1 cellular context compared by ENCODE assay signal in the genomic region with DNA sequence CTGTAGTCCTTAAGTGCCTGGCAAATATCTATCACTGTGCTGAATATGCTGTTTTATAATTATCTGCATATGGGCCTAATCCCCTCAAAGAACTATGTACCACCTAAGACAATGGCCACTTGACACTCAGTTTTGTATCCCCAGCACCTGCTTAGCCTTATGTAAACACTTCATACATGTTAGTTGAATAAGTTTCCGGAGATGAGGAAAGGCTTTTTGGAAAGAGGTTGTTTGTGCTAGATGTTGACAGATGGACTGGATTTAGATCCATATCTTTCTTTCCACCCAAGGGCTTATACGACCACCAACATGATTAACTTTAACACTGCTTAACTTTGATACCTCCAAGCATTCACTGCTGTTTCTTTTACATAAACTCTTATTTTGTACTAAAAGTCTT.
A peak's percentile ranks its signal among the peaks of the same experiment; 100 is the strongest.
TF ChIP-seq lines count a peak whose summit lies in the region.

No MANE protein-coding gene starts in this region.

TF ChIP-seq in HepG2, 621 proteins besides CTCF, POLR2A, EP300 and RAD21 (continued from another document and continues in another):
- TF ChIP-seq, protein P1, sequence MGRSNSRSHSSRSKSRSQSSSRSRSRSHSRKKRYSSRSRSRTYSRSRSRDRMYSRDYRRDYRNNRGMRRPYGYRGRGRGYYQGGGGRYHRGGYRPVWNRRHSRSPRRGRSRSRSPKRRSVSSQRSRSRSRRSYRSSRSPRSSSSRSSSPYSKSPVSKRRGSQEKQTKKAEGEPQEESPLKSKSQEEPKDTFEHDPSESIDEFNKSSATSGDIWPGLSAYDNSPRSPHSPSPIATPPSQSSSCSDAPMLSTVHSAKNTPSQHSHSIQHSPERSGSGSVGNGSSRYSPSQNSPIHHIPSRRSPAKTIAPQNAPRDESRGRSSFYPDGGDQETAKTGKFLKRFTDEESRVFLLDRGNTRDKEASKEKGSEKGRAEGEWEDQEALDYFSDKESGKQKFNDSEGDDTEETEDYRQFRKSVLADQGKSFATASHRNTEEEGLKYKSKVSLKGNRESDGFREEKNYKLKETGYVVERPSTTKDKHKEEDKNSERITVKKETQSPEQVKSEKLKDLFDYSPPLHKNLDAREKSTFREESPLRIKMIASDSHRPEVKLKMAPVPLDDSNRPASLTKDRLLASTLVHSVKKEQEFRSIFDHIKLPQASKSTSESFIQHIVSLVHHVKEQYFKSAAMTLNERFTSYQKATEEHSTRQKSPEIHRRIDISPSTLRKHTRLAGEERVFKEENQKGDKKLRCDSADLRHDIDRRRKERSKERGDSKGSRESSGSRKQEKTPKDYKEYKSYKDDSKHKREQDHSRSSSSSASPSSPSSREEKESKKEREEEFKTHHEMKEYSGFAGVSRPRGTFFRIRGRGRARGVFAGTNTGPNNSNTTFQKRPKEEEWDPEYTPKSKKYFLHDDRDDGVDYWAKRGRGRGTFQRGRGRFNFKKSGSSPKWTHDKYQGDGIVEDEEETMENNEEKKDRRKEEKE (IDR thresholded peaks at IDR 0.05) = no peak
- TF ChIP-seq ZBTB20 (CRISPR knock-in tag; IDR thresholded peaks at IDR 0.05; ENCODE audit: borderline replicate concordance, low read depth) = 0 out of 2 replicates have a peak, but pooled peaks have one; percentile 33
- TF ChIP-seq SNAI1 (CRISPR knock-in tag; IDR thresholded peaks at IDR 0.05; ENCODE audit: borderline replicate concordance) = no peak
- TF ChIP-seq ZBTB21 (CRISPR knock-in tag; IDR thresholded peaks at IDR 0.05) = no peak
- no peak for TF ChIP-seq ZNF138 (CRISPR knock-in tag; IDR thresholded peaks at IDR 0.05; ENCODE audit: low read depth)
- no peak for TF ChIP-seq ZNF383 (CRISPR knock-in tag; IDR thresholded peaks at IDR 0.05; ENCODE audit: borderline replicate concordance)
- peak; percentile 87 for TF ChIP-seq FOXA3 (CRISPR knock-in tag; IDR thresholded peaks at IDR 0.05)
- TF ChIP-seq ZNF598 (CRISPR knock-in tag; IDR thresholded peaks at IDR 0.05; ENCODE audit: borderline replicate concordance) = no peak
- TF ChIP-seq, protein P2, sequence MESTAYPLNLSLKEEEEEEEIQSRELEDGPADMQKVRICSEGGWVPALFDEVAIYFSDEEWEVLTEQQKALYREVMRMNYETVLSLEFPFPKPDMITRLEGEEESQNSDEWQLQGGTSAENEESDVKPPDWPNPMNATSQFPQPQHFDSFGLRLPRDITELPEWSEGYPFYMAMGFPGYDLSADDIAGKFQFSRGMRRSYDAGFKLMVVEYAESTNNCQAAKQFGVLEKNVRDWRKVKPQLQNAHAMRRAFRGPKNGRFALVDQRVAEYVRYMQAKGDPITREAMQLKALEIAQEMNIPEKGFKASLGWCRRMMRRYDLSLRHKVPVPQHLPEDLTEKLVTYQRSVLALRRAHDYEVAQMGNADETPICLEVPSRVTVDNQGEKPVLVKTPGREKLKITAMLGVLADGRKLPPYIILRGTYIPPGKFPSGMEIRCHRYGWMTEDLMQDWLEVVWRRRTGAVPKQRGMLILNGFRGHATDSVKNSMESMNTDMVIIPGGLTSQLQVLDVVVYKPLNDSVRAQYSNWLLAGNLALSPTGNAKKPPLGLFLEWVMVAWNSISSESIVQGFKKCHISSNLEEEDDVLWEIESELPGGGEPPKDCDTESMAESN (CRISPR knock-in tag; conservative IDR thresholded peaks at IDR 0.05) = no peak
- TF ChIP-seq ZNF83 (CRISPR knock-in tag; IDR thresholded peaks at IDR 0.05; ENCODE audit: borderline replicate concordance) = no peak
- TF ChIP-seq ZNF510 (CRISPR knock-in tag; IDR thresholded peaks at IDR 0.05; ENCODE audit: low read depth) = no peak
- TF ChIP-seq RELA (CRISPR knock-in tag; IDR thresholded peaks at IDR 0.05) = no peak
- no peak for TF ChIP-seq MBD4 (IDR thresholded peaks at IDR 0.05; ENCODE audit: borderline replicate concordance, low read length)
- TF ChIP-seq, protein P3, sequence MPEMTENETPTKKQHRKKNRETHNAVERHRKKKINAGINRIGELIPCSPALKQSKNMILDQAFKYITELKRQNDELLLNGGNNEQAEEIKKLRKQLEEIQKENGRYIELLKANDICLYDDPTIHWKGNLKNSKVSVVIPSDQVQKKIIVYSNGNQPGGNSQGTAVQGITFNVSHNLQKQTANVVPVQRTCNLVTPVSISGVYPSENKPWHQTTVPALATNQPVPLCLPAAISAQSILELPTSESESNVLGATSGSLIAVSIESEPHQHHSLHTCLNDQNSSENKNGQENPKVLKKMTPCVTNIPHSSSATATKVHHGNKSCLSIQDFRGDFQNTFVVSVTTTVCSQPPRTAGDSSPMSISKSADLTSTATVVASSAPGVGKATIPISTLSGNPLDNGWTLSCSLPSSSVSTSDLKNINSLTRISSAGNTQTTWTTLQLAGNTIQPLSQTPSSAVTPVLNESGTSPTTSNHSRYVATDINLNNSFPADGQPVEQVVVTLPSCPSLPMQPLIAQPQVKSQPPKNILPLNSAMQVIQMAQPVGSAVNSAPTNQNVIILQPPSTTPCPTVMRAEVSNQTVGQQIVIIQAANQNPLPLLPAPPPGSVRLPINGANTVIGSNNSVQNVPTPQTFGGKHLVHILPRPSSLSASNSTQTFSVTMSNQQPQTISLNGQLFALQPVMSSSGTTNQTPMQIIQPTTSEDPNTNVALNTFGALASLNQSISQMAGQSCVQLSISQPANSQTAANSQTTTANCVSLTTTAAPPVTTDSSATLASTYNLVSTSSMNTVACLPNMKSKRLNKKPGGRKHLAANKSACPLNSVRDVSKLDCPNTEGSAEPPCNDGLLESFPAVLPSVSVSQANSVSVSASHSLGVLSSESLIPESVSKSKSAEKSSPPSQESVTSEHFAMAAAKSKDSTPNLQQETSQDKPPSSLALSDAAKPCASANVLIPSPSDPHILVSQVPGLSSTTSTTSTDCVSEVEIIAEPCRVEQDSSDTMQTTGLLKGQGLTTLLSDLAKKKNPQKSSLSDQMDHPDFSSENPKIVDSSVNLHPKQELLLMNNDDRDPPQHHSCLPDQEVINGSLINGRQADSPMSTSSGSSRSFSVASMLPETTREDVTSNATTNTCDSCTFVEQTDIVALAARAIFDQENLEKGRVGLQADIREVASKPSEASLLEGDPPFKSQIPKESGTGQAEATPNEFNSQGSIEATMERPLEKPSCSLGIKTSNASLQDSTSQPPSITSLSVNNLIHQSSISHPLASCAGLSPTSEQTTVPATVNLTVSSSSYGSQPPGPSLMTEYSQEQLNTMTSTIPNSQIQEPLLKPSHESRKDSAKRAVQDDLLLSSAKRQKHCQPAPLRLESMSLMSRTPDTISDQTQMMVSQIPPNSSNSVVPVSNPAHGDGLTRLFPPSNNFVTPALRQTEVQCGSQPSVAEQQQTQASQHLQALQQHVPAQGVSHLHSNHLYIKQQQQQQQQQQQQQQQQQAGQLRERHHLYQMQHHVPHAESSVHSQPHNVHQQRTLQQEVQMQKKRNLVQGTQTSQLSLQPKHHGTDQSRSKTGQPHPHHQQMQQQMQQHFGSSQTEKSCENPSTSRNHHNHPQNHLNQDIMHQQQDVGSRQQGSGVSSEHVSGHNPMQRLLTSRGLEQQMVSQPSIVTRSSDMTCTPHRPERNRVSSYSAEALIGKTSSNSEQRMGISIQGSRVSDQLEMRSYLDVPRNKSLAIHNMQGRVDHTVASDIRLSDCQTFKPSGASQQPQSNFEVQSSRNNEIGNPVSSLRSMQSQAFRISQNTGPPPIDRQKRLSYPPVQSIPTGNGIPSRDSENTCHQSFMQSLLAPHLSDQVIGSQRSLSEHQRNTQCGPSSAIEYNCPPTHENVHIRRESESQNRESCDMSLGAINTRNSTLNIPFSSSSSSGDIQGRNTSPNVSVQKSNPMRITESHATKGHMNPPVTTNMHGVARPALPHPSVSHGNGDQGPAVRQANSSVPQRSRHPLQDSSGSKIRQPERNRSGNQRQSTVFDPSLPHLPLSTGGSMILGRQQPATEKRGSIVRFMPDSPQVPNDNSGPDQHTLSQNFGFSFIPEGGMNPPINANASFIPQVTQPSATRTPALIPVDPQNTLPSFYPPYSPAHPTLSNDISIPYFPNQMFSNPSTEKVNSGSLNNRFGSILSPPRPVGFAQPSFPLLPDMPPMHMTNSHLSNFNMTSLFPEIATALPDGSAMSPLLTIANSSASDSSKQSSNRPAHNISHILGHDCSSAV (CRISPR knock-in tag; IDR thresholded peaks at IDR 0.05; ENCODE audit: borderline replicate concordance) = no peak
- no peak for TF ChIP-seq PLRG1 (conservative IDR thresholded peaks at IDR 0.05)
- TF ChIP-seq, protein P4, sequence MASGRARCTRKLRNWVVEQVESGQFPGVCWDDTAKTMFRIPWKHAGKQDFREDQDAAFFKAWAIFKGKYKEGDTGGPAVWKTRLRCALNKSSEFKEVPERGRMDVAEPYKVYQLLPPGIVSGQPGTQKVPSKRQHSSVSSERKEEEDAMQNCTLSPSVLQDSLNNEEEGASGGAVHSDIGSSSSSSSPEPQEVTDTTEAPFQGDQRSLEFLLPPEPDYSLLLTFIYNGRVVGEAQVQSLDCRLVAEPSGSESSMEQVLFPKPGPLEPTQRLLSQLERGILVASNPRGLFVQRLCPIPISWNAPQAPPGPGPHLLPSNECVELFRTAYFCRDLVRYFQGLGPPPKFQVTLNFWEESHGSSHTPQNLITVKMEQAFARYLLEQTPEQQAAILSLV (CRISPR knock-in tag; IDR thresholded peaks at IDR 0.05; ENCODE audit: borderline replicate concordance) = no peak
- TF ChIP-seq ZKSCAN1 (IDR thresholded peaks at IDR 0.05; ENCODE audit: low read length) = no peak
- no peak for TF ChIP-seq MLLT10 (CRISPR knock-in tag; IDR thresholded peaks at IDR 0.05)
- TF ChIP-seq, protein P5, sequence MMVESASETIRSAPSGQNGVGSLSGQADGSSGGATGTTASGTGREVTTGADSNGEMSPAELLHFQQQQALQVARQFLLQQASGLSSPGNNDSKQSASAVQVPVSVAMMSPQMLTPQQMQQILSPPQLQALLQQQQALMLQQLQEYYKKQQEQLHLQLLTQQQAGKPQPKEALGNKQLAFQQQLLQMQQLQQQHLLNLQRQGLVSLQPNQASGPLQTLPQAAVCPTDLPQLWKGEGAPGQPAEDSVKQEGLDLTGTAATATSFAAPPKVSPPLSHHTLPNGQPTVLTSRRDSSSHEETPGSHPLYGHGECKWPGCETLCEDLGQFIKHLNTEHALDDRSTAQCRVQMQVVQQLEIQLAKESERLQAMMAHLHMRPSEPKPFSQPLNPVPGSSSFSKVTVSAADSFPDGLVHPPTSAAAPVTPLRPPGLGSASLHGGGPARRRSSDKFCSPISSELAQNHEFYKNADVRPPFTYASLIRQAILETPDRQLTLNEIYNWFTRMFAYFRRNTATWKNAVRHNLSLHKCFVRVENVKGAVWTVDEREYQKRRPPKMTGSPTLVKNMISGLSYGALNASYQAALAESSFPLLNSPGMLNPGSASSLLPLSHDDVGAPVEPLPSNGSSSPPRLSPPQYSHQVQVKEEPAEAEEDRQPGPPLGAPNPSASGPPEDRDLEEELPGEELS (CRISPR knock-in tag; IDR thresholded peaks at IDR 0.05) = peak; percentile 60
- TF ChIP-seq ZNF337 (CRISPR knock-in tag; IDR thresholded peaks at IDR 0.05; ENCODE audit: borderline replicate concordance, low read depth) = no peak
- TF ChIP-seq NCOA1 (CRISPR knock-in tag; IDR thresholded peaks at IDR 0.05) = no peak
- TF ChIP-seq TBX3 (IDR thresholded peaks at IDR 0.05; ENCODE audit: borderline replicate concordance) = peak; percentile 25; the same call in 1 of the 2 replicates
- TF ChIP-seq, protein P6, sequence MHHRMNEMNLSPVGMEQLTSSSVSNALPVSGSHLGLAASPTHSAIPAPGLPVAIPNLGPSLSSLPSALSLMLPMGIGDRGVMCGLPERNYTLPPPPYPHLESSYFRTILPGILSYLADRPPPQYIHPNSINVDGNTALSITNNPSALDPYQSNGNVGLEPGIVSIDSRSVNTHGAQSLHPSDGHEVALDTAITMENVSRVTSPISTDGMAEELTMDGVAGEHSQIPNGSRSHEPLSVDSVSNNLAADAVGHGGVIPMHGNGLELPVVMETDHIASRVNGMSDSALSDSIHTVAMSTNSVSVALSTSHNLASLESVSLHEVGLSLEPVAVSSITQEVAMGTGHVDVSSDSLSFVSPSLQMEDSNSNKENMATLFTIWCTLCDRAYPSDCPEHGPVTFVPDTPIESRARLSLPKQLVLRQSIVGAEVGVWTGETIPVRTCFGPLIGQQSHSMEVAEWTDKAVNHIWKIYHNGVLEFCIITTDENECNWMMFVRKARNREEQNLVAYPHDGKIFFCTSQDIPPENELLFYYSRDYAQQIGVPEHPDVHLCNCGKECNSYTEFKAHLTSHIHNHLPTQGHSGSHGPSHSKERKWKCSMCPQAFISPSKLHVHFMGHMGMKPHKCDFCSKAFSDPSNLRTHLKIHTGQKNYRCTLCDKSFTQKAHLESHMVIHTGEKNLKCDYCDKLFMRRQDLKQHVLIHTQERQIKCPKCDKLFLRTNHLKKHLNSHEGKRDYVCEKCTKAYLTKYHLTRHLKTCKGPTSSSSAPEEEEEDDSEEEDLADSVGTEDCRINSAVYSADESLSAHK (CRISPR knock-in tag; IDR thresholded peaks at IDR 0.05; ENCODE audit: borderline replicate concordance) = no peak
- TF ChIP-seq MTA3 (CRISPR knock-in tag; IDR thresholded peaks at IDR 0.05) = no peak
- TF ChIP-seq PHF8 (CRISPR knock-in tag; IDR thresholded peaks at IDR 0.05) = no peak
- TF ChIP-seq RBFOX2 (IDR thresholded peaks at IDR 0.05; ENCODE audit: low read depth, low read length) = no peak
- TF ChIP-seq ERF (CRISPR knock-in tag; IDR thresholded peaks at IDR 0.05) = no peak
- TF ChIP-seq SALL1 (CRISPR knock-in tag; IDR thresholded peaks at IDR 0.05) = no peak; the same call in 1 of the 2 replicates
- no peak for TF ChIP-seq MED8 (CRISPR knock-in tag; IDR thresholded peaks at IDR 0.05; ENCODE audit: insufficient replicate concordance)
- no peak for TF ChIP-seq ZNF780A (CRISPR knock-in tag; IDR thresholded peaks at IDR 0.05)
- no peak for TF ChIP-seq ZBTB7A (CRISPR knock-in tag; IDR thresholded peaks at IDR 0.05)
- no peak for TF ChIP-seq FOXP1 (IDR thresholded peaks at IDR 0.05)
- TF ChIP-seq FOXP1 (CRISPR knock-in tag; IDR thresholded peaks at IDR 0.05) = peak; percentile 52; the same call in 1 of the 2 replicates
- no peak for TF ChIP-seq FOXA1 (IDR thresholded peaks at IDR 0.05)
- TF ChIP-seq FOXA1 (CRISPR knock-in tag; IDR thresholded peaks at IDR 0.05) = peak; percentile 87
- peak; percentile 68 for TF ChIP-seq GATAD2A (CRISPR knock-in tag; IDR thresholded peaks at IDR 0.05)
- TF ChIP-seq ZSCAN29 (CRISPR knock-in tag; conservative IDR thresholded peaks at IDR 0.05) = no peak
- TF ChIP-seq ZNF17 (CRISPR knock-in tag; IDR thresholded peaks at IDR 0.05) = no peak
- no peak for TF ChIP-seq MEIS2 (CRISPR knock-in tag; IDR thresholded peaks at IDR 0.05)
- TF ChIP-seq ZNF883 (CRISPR knock-in tag; IDR thresholded peaks at IDR 0.05; ENCODE audit: not compliant biosample characterization) = no peak
- no peak for TF ChIP-seq ZMYM2 (CRISPR knock-in tag; IDR thresholded peaks at IDR 0.05)
- peak; percentile 76 for TF ChIP-seq ETV5 (CRISPR knock-in tag; IDR thresholded peaks at IDR 0.05; ENCODE audit: borderline replicate concordance)
- TF ChIP-seq ZBTB7B (CRISPR knock-in tag; IDR thresholded peaks at IDR 0.05) = 0 out of 2 replicates have a peak, but pooled peaks have one; percentile 45
- no peak for TF ChIP-seq ZNF577 (CRISPR knock-in tag; IDR thresholded peaks at IDR 0.05; ENCODE audit: borderline replicate concordance, low read depth)
- TF ChIP-seq PITX1 (CRISPR knock-in tag; IDR thresholded peaks at IDR 0.05) = peak; percentile 83
- no peak for TF ChIP-seq ZNF44 (CRISPR knock-in tag; IDR thresholded peaks at IDR 0.05)
- TF ChIP-seq, protein P7, sequence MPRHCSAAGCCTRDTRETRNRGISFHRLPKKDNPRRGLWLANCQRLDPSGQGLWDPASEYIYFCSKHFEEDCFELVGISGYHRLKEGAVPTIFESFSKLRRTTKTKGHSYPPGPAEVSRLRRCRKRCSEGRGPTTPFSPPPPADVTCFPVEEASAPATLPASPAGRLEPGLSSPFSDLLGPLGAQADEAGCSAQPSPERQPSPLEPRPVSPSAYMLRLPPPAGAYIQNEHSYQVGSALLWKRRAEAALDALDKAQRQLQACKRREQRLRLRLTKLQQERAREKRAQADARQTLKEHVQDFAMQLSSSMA (CRISPR knock-in tag; IDR thresholded peaks at IDR 0.05) = no peak
- TF ChIP-seq ZNF776 (CRISPR knock-in tag; IDR thresholded peaks at IDR 0.05) = no peak
- TF ChIP-seq KAT8 (CRISPR knock-in tag; IDR thresholded peaks at IDR 0.05) = no peak
